In genomic region chr3:136818851-136819783, GRCh38 we compare ENCODE assay signal across 8 cellular contexts. TPM values are rescaled to one million over a fixed set of nuclear protein-coding genes. Genes with fewer than 3 reads are reported as not detected.
A peak's percentile ranks its signal among the peaks of the same experiment; 100 is the strongest.
DNase-seq lines count a peak whose midpoint lies in the region; ATAC-seq, FAIRE-seq and TF ChIP-seq lines count a peak whose summit lies in the region.

Gene SLC35G2 (plus strand): TSS chr3:136819126. CDS start chr3:136854461, 35,335 bp downstream.

- H3K27me3 Mint-ChIP-seq in activated naive CD8-positive, alpha-beta T cell treated with anti-CD3 and anti-CD28 coated beads, Interleukin-2, amount 50 U/mL, for 24 hours: peaks cover 47% of the 10 kb centered on the region

- H3K27ac Mint-ChIP-seq in activated naive CD8-positive, alpha-beta T cell treated with anti-CD3 and anti-CD28 coated beads, Interleukin-2, amount 50 U/mL, for 24 hours: peak within 1 kb of the TSS; percentile 81

- no peaks in the 10 kb centered on the region for H3K27me3 ChIP-seq in uterus

- no peaks in the 10 kb centered on the region for H3K9me3 ChIP-seq in uterus

- peak within 1 kb of the TSS; percentile 74 to 77 for H3K27ac ChIP-seq in uterus

- peak in 1 of 2 donors; percentile 24 for TF ChIP-seq POLR2A in uterus (IDR thresholded peaks at IDR 0.05)

- ATAC-seq in activated naive CD8-positive, alpha-beta T cell treated with anti-CD3 and anti-CD28 coated beads, Interleukin-2, amount 50 U/mL, for 24 hours: peak; percentile 69

- intact Hi-C loops in head of caudate nucleus (cut with DNase I) (loop anchor here (2.0 kb wide), 1 partner anchor 66 kb away; the partner anchor contains the start of gene STAG1), uterus (cut with DNase I; ENCODE audit: low total_unique reads) (no loop called here)

- DNase-seq in EL (peak; percentile 80), HTR-8/SVneo (ENCODE audit: insufficient read length, low spot score) (peak; percentile 64), RCC 7860 (ENCODE audit: low spot score) (peak; percentile 41), head of caudate nucleus (peak; percentile 37 to 85 (median 70)), nucleus accumbens (lab: John Stamatoyannopoulos, UW) (peak in 54 of 56 donors; percentile 4 to 75 (median 46)), uterus (peak; percentile 42 to 49), 8988T (no peak)
- peak; percentile 66 for DNase-seq in activated naive CD8-positive, alpha-beta T cell treated with anti-CD3 and anti-CD28 coated beads, Interleukin-2, amount 50 U/mL, for 24 hours

- H3K4me1 Mint-ChIP-seq in activated naive CD8-positive, alpha-beta T cell treated with anti-CD3 and anti-CD28 coated beads, Interleukin-2, amount 50 U/mL, for 24 hours: peaks cover 23% of the 10 kb centered on the region

- H3K36me3 Mint-ChIP-seq in activated naive CD8-positive, alpha-beta T cell treated with anti-CD3 and anti-CD28 coated beads, Interleukin-2, amount 50 U/mL, for 24 hours (ENCODE audit: low read depth): peaks cover 14% of the 10 kb centered on the region

- peak within 1 kb of the TSS; percentile 44 to 61 for H3K4me3 ChIP-seq in uterus

- peaks cover 17% of the 10 kb centered on the region for H3K9me3 Mint-ChIP-seq in activated naive CD8-positive, alpha-beta T cell treated with anti-CD3 and anti-CD28 coated beads, Interleukin-2, amount 50 U/mL, for 24 hours

- no peak for TF ChIP-seq CTCF in uterus (IDR thresholded peaks at IDR 0.05)

- FAIRE-seq in HTR-8/SVneo (lab: Jason Lieb, UNC) (no peak), RCC 7860 (lab: Jason Lieb, UNC) (no peak)

- H3K36me3 ChIP-seq in uterus: no peaks in the 10 kb centered on the region

- H3K4me1 ChIP-seq in uterus: no peaks in the 10 kb centered on the region

- H3K4me3 Mint-ChIP-seq in activated naive CD8-positive, alpha-beta T cell treated with anti-CD3 and anti-CD28 coated beads, Interleukin-2, amount 50 U/mL, for 24 hours: peak within 1 kb of the TSS; percentile 86

RNA-seq across cellular contexts. Expression of gene SLC35G2, which starts in this region (rescaled TPM):
- total RNA-seq in uterus: 10 to 100 TPM in 3 of 4 donors, 1 to 10 TPM in 1; 9.1 to 13.2 (median 11.8) TPM
